Comparison of ENCODE assay signal across 8 cellular contexts in genomic region chr4:8435656-8436121, GRCh38. TPM values are rescaled to one million over a fixed set of nuclear protein-coding genes. Genes with fewer than 3 reads are reported as not detected.
DNase-seq lines count a peak whose midpoint lies in the region; ATAC-seq, FAIRE-seq and TF ChIP-seq lines count a peak whose summit lies in the region.
"Had no signal": no experiment of that assay in that cellular context is flagged by ENCODE, and none has a peak within 500 bp of the region (broad histone marks: within the 10 kb centered on the region; RNA-seq: fewer than 3 reads in every experiment).

No MANE protein-coding gene starts in this region.

- H3K4me3 ChIP-seq in keratinocyte (ENCODE audit: control insufficient read depth in 2 of 3, extremely low read depth in 1 of 3, insufficient read depth in 2 of 3, low read depth in 1 of 3, low read length in 3 of 3): peak overlapping the region; percentile 9 to 53 (median 32)
- peak overlapping the region; percentile 22 to 36 for H3K4me3 ChIP-seq in vagina

- H3K36me3 Mint-ChIP-seq in activated CD4-positive, alpha-beta memory T cell treated with anti-CD3 and anti-CD28 coated beads for 36 hours: peaks cover 5% of the 10 kb centered on the region

- H3K9me3 ChIP-seq in keratinocyte (ENCODE audit: control insufficient read depth, low read depth, low read length) (no peaks in the 10 kb centered on the region), vagina (no peaks in the 10 kb centered on the region)

- intact Hi-C loops in activated CD4-positive, alpha-beta memory T cell treated with anti-CD3 and anti-CD28 coated beads for 36 hours (cut with micrococcal nuclease): loop anchor here (1.0 to 10.0 kb wide), 2 partner anchors 16 to 471 kb away; no protein-coding TSS in a partner anchor
- intact Hi-C loops in vagina (cut with DNase I): no loop called here

- H3K27ac Mint-ChIP-seq in activated CD4-positive, alpha-beta memory T cell treated with anti-CD3 and anti-CD28 coated beads for 36 hours: peak overlapping the region; percentile 93

- H3K9ac ChIP-seq in keratinocyte (ENCODE audit: control insufficient read depth, extremely low read depth, insufficient read depth, low read length): peak overlapping the region; percentile 9

- no peaks in the 10 kb centered on the region for H3K9me1 ChIP-seq in keratinocyte (ENCODE audit: control insufficient read depth, extremely low read depth, insufficient read depth, low read length)

- no peak for TF ChIP-seq POLR2A in vagina (IDR thresholded peaks at IDR 0.05)

- H3K27ac ChIP-seq in keratinocyte (ENCODE audit: control insufficient read depth, insufficient read depth, low read length) (no peak overlapping the region), vagina (peak overlapping the region; percentile 56)
- H3K27ac ChIP-seq: VCaP had no signal

- no peaks in the 10 kb centered on the region for H3K27me3 Mint-ChIP-seq in activated CD4-positive, alpha-beta memory T cell treated with anti-CD3 and anti-CD28 coated beads for 36 hours

- CTCF ChIA-PET in activated CD4-positive, alpha-beta memory T cell treated with anti-CD3 and anti-CD28 coated beads for 36 hours (lab: Charles Lee): interaction anchor here (0.5 to 1.8 kb wide), 4 partner anchors 15 to 488 kb away, joined by 3 to 8 read pairs (median 4); no protein-coding TSS in a partner anchor

- dilution Hi-C loops in keratinocyte (cut with MboI; ENCODE audit: extremely low pct_ligation_motif_present, low sequenced_read_pairs): no loop called here

- H4K20me1 ChIP-seq in keratinocyte (ENCODE audit: control insufficient read depth, extremely low read depth, insufficient read depth, low read length): no peaks in the 10 kb centered on the region

- peak; percentile 71 for DNase-seq in activated CD4-positive, alpha-beta memory T cell treated with anti-CD3 and anti-CD28 coated beads for 36 hours
- no peak for DNase-seq in keratinocyte (ENCODE audit: low read depth, low spot score)
- DNase-seq in vagina (ENCODE audit: extremely low spot score in 2 of 2): no peak
- no peak for DNase-seq in NCI-H345 (lab: John Stamatoyannopoulos, UW)
- no peak for DNase-seq in NCI-H2081 (lab: John Stamatoyannopoulos, UW)

- H3K4me1 ChIP-seq in keratinocyte (ENCODE audit: control insufficient read depth, extremely low read depth, insufficient read depth, low read length) (peaks cover 36% of the 10 kb centered on the region), vagina (peaks cover 66% of the 10 kb centered on the region)

- H3K36me3 ChIP-seq in keratinocyte (ENCODE audit: control insufficient read depth in 2 of 2, extremely low read depth in 1 of 2, insufficient read depth in 2 of 2, low read length in 2 of 2) (no peaks in the 10 kb centered on the region), vagina (no peaks in the 10 kb centered on the region)

- no peak for TF ChIP-seq CTCF in keratinocyte (optimal IDR thresholded peaks at IDR 0.05 in 1 of 3, IDR thresholded peaks at IDR 0.05 in 1 of 3, conservative IDR thresholded peaks at IDR 0.05 in 1 of 3; ENCODE audit: extremely low read depth in 1 of 3, insufficient read depth in 2 of 3, low read length in 3 of 3)
- TF ChIP-seq CTCF in vagina (IDR thresholded peaks at IDR 0.05): no peak

- H3K9me3 Mint-ChIP-seq in activated CD4-positive, alpha-beta memory T cell treated with anti-CD3 and anti-CD28 coated beads for 36 hours: no peaks in the 10 kb centered on the region

- ATAC-seq in GM19023 (IDR thresholded peaks at IDR 0.05; ENCODE audit: unreplicated experiment) (peak; percentile 74), HG02798 (IDR thresholded peaks at IDR 0.05; ENCODE audit: poor library complexity, unreplicated experiment) (peak; percentile 63)

- H3K79me2 ChIP-seq in keratinocyte (ENCODE audit: control insufficient read depth, insufficient read depth, low read length): peaks cover 25% of the 10 kb centered on the region

- no peaks in the 10 kb centered on the region for H3K27me3 ChIP-seq in keratinocyte (ENCODE audit: control insufficient read depth, extremely low read depth, insufficient read depth, low read length)
- no peaks in the 10 kb centered on the region for H3K27me3 ChIP-seq in vagina

- no peak overlapping the region for H2AFZ ChIP-seq in keratinocyte (ENCODE audit: control insufficient read depth, low read length)

- peak overlapping the region; percentile 73 for H3K4me3 Mint-ChIP-seq in activated CD4-positive, alpha-beta memory T cell treated with anti-CD3 and anti-CD28 coated beads for 36 hours

- no peak for FAIRE-seq in keratinocyte (lab: Jason Lieb, UNC)

- peak overlapping the region; percentile 88 for H3K4me2 ChIP-seq in keratinocyte (ENCODE audit: control insufficient read depth, extremely low read depth, insufficient read depth, low read depth, low read length)

- POLR2A ChIA-PET in activated CD4-positive, alpha-beta memory T cell treated with anti-CD3 and anti-CD28 coated beads for 36 hours (lab: Charles Lee): interaction anchor here (2.3 kb wide), 1 partner anchor 16 kb away, joined by 20 read pairs; no protein-coding TSS in a partner anchor

- peaks cover 45% of the 10 kb centered on the region for H3K4me1 Mint-ChIP-seq in activated CD4-positive, alpha-beta memory T cell treated with anti-CD3 and anti-CD28 coated beads for 36 hours (ENCODE audit: low read depth)

RNA-seq across cellular contexts. Expression of gene ACOX3, which starts 4.8 kb away (rescaled TPM):
- total RNA-seq in activated CD4-positive, alpha-beta memory T cell treated with anti-CD3 and anti-CD28 coated beads for 36 hours: 10 to 100 TPM; 42.3 to 45.8 TPM
- polyA plus RNA-seq in keratinocyte: 6.0 to 7.2 TPM (median 6.7 TPM) in 3 replicates
- polyA plus RNA-seq in keratinocyte (2011; ENCODE audit: low read depth): 10.9 TPM
- 6.4 and 8.2 TPM in 2 replicates for polyA plus RNA-seq in keratinocyte (2011; cell fraction: cytosol; rRNA removed)
- 15.6 and 16.6 TPM in 2 replicates for polyA plus RNA-seq in keratinocyte (2011; cell fraction: nucleus; rRNA removed)
- 15.3 and 16.5 TPM in 2 replicates for polyA plus RNA-seq in keratinocyte (2012; ENCODE audit: low replicate concordance)
- 6.5 to 8.2 TPM (median 7.6 TPM) in 3 replicates for polyA minus RNA-seq in keratinocyte
- 6.5 TPM for polyA minus RNA-seq in keratinocyte (2011; cell fraction: cytosol; rRNA and poly(A)+ RNA removed)
- 7.0 and 12.1 TPM in 2 replicates for polyA minus RNA-seq in keratinocyte (2011; cell fraction: nucleus; rRNA and poly(A)+ RNA removed)
- total RNA-seq in vagina: 46.9 TPM

RNA-seq across cellular contexts. Expression of gene TRMT44, which starts 4.9 kb away (rescaled TPM):
- 10 to 100 TPM; 24.1 to 29.2 TPM for total RNA-seq in activated CD4-positive, alpha-beta memory T cell treated with anti-CD3 and anti-CD28 coated beads for 36 hours
- 6.0 to 9.2 TPM (median 8.8 TPM) in 3 replicates for polyA plus RNA-seq in keratinocyte
- 6.5 TPM for polyA plus RNA-seq in keratinocyte (2011; ENCODE audit: low read depth)
- polyA plus RNA-seq in keratinocyte (2011; cell fraction: cytosol; rRNA removed): 5.6 and 5.8 TPM in 2 replicates
- 18.2 and 19.4 TPM in 2 replicates for polyA plus RNA-seq in keratinocyte (2011; cell fraction: nucleus; rRNA removed)
- polyA plus RNA-seq in keratinocyte (2012; ENCODE audit: low replicate concordance): 7.2 and 8.8 TPM in 2 replicates
- polyA minus RNA-seq in keratinocyte: 8.8 to 10.2 TPM (median 10.1 TPM) in 3 replicates
- polyA minus RNA-seq in keratinocyte (2011; cell fraction: cytosol; rRNA and poly(A)+ RNA removed): 10.2 TPM
- polyA minus RNA-seq in keratinocyte (2011; cell fraction: nucleus; rRNA and poly(A)+ RNA removed): 19.8 and 23.1 TPM in 2 replicates
- 19.2 TPM for total RNA-seq in vagina
